Comparison of ENCODE assay signal across 16 cellular contexts in genomic region chr7:55587687-55588378, GRCh38.
"Had no signal": no experiment of that assay in that cellular context is flagged by ENCODE, and none has a peak within 500 bp of the region (broad histone marks: within the 10 kb centered on the region; RNA-seq: fewer than 3 reads in every experiment).

No MANE protein-coding gene starts in this region.

- H3K4me1 ChIP-seq: body of pancreas, colonic mucosa, tibial nerve had no signal

- H3K4me3 ChIP-seq: body of pancreas, colonic mucosa, tibial nerve had no signal

- H3K4me3 Mint-ChIP-seq: activated CD4-positive, alpha-beta memory T cell treated with anti-CD3 and anti-CD28 coated beads, Interleukin-2, amount 10 ng/mL, durations not matched to agents 7 days and 5 days; activated CD4-positive, alpha-beta T cell treated with anti-CD3 and anti-CD28 coated beads for 36 hours; activated CD8-positive, alpha-beta memory T cell treated with anti-CD3 and anti-CD28 coated beads, Interleukin-2, amount 10 ng/mL, durations not matched to agents 7 days and 5 days; activated naive CD4-positive, alpha-beta T cell treated with anti-CD3 and anti-CD28 coated beads for 36 hours; nephron progenitor cell; WTC11 had no signal

- H3K27ac ChIP-seq: body of pancreas, colonic mucosa, tibial nerve had no signal

- DNase-seq: activated CD4-positive, alpha-beta memory T cell treated with anti-CD3 and anti-CD28 coated beads, Interleukin-2, amount 10 ng/mL, durations not matched to agents 7 days and 5 days; activated CD4-positive, alpha-beta T cell treated with anti-CD3 and anti-CD28 coated beads for 36 hours; activated CD8-positive, alpha-beta memory T cell treated with anti-CD3 and anti-CD28 coated beads, Interleukin-2, amount 10 ng/mL, durations not matched to agents 7 days and 5 days; activated naive CD4-positive, alpha-beta T cell treated with anti-CD3 and anti-CD28 coated beads for 36 hours; caudate nucleus; colonic mucosa; left ventricle myocardium superior; nephron progenitor cell; occipital lobe; retina; stimulated activated CD4-positive, alpha-beta T cell treated with anti-CD3 and anti-CD28 coated beads, Interleukin-2, amount 100 ng/mL, for 24 hours; stimulated activated naive CD8-positive, alpha-beta T cell treated with anti-CD3 and anti-CD28 coated beads, Interleukin-15, Interleukin-2, amounts not matched to agents 100 U/mL and 50 U/mL, for 24 hours had no signal

- H3K36me3 ChIP-seq: colonic mucosa, tibial nerve had no signal

- H3K27me3 Mint-ChIP-seq: activated CD4-positive, alpha-beta memory T cell treated with anti-CD3 and anti-CD28 coated beads, Interleukin-2, amount 10 ng/mL, durations not matched to agents 7 days and 5 days; activated CD4-positive, alpha-beta T cell treated with anti-CD3 and anti-CD28 coated beads for 36 hours had no signal

- H3K36me3 Mint-ChIP-seq: activated CD8-positive, alpha-beta memory T cell treated with anti-CD3 and anti-CD28 coated beads, Interleukin-2, amount 10 ng/mL, durations not matched to agents 7 days and 5 days had no signal

- H3K27me3 ChIP-seq: body of pancreas, colonic mucosa, tibial nerve had no signal

- H3K9me3 ChIP-seq: body of pancreas, colonic mucosa, tibial nerve had no signal

- H3K4me1 Mint-ChIP-seq: activated CD8-positive, alpha-beta memory T cell treated with anti-CD3 and anti-CD28 coated beads, Interleukin-2, amount 10 ng/mL, durations not matched to agents 7 days and 5 days; nephron progenitor cell had no signal

- ATAC-seq: body of pancreas; left ventricle myocardium superior; stimulated activated naive CD8-positive, alpha-beta T cell treated with anti-CD3 and anti-CD28 coated beads, Interleukin-15, Interleukin-2, amounts not matched to agents 100 U/mL and 50 U/mL, for 24 hours; WTC11 had no signal

- H3K9me3 Mint-ChIP-seq: activated CD4-positive, alpha-beta memory T cell treated with anti-CD3 and anti-CD28 coated beads, Interleukin-2, amount 10 ng/mL, durations not matched to agents 7 days and 5 days; activated naive CD4-positive, alpha-beta T cell treated with anti-CD3 and anti-CD28 coated beads for 36 hours; activated T-helper 2 cell treated with anti-CD3 and anti-CD28 coated beads, Interferon-gamma antibody, Interleukin-2, Interleukin-4, amounts not matched to agents 10 μg/mL and 5 μg/mL and 100 μg/mL, durations not matched to agents 14 hours and 24 hours and 36 hours had no signal

- H3K27ac Mint-ChIP-seq: activated CD4-positive, alpha-beta memory T cell treated with anti-CD3 and anti-CD28 coated beads, Interleukin-2, amount 10 ng/mL, durations not matched to agents 7 days and 5 days; activated CD4-positive, alpha-beta T cell treated with anti-CD3 and anti-CD28 coated beads for 36 hours; activated CD8-positive, alpha-beta memory T cell treated with anti-CD3 and anti-CD28 coated beads, Interleukin-2, amount 10 ng/mL, durations not matched to agents 7 days and 5 days; activated naive CD4-positive, alpha-beta T cell treated with anti-CD3 and anti-CD28 coated beads for 36 hours; activated T-helper 2 cell treated with anti-CD3 and anti-CD28 coated beads, Interferon-gamma antibody, Interleukin-2, Interleukin-4, amounts not matched to agents 10 μg/mL and 5 μg/mL and 100 μg/mL, durations not matched to agents 14 hours and 24 hours and 36 hours; nephron progenitor cell; WTC11 had no signal
